ENCODE assay signal across 1 cellular context in the genomic region with DNA sequence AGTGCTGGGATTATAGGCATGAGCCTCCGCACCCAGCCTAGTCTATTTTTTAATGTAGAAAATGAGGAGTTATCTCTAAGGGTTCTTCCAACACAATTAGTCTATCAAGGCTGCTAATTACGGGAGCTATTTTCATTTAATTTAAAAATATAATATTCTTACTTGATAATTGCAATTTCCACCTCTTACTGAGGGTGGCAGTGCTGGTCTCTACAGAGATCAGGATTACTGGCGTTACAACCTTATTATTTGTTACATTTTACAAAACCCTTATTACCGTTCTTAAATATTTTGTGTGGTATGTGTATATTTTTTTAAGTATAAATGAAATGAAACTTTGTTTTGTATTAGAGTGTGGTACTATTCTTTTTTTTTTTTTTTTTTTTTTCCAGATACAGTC.
TF ChIP-seq lines count a peak whose summit lies in the region.

No MANE protein-coding gene starts in this region.

TF ChIP-seq in GM12878, 131 proteins besides CTCF, POLR2A, EP300 and RAD21:
- peak; percentile 24; the same call in 1 of the 2 replicates for TF ChIP-seq SMC3 (IDR thresholded peaks at IDR 0.05; ENCODE audit: borderline replicate concordance, low read length)
- no peak for TF ChIP-seq E2F8 (IDR thresholded peaks at IDR 0.05; ENCODE audit: low read depth, partially characterized antibody)
- no peak for TF ChIP-seq ZBED1 (IDR thresholded peaks at IDR 0.05; ENCODE audit: borderline replicate concordance)
- no peak for TF ChIP-seq BCL3 (IDR thresholded peaks at IDR 0.05; ENCODE audit: borderline replicate concordance, insufficient read depth, low read depth, low read length, poor library complexity, severe bottlenecking)
